Comparison of ENCODE assay signal across 10 cellular contexts in genomic region chr13:80235131-80235530, GRCh38.
DNase-seq lines count a peak whose midpoint lies in the region; ATAC-seq and TF ChIP-seq lines count a peak whose summit lies in the region.
"Had no signal": no experiment of that assay in that cellular context is flagged by ENCODE, and none has a peak within 500 bp of the region (broad histone marks: within the 10 kb centered on the region; RNA-seq: fewer than 3 reads in every experiment).

No MANE protein-coding gene starts in this region.

- intact Hi-C loops in mucosa of descending colon (cut with DNase I, micrococcal nuclease), result no loop called here

- H3K4me3 ChIP-seq in RWPE2 (ENCODE audit: severe bottlenecking) (no peak overlapping the region), mucosa of descending colon (no peak overlapping the region)
- H3K4me3 ChIP-seq: cardiac muscle cell had no signal

- DNase-seq in RWPE2 (ENCODE audit: low spot score), result no peak
- DNase-seq in mucosa of descending colon, result peak in 1 of 3 donors; percentile 19
- no peak for DNase-seq in DMS79 treated with DMSO at 0.1 percent for 48 hours (lab: John Stamatoyannopoulos, UW)
- DNase-seq in NCI-H526 (lab: John Stamatoyannopoulos, UW), result no peak
- DNase-seq in NCI-H345 (lab: John Stamatoyannopoulos, UW), result no peak
- no peak for DNase-seq in GM03348 (ENCODE audit: low spot score)

- H3K36me3 ChIP-seq in RWPE2 (ENCODE audit: low read depth) (no peaks in the 10 kb centered on the region), mucosa of descending colon (ENCODE audit: low read depth) (no peaks in the 10 kb centered on the region)
- H3K36me3 ChIP-seq: cardiac muscle cell, neutrophil had no signal

- H3K9me3 ChIP-seq in RWPE2 (ENCODE audit: severe bottlenecking) (no peaks in the 10 kb centered on the region), mucosa of descending colon (no peaks in the 10 kb centered on the region)
- H3K9me3 ChIP-seq: neutrophil had no signal

- no peaks in the 10 kb centered on the region for H3K4me1 ChIP-seq in RWPE2 (ENCODE audit: insufficient read depth, poor library complexity, severe bottlenecking)
- no peaks in the 10 kb centered on the region for H3K4me1 ChIP-seq in mucosa of descending colon (ENCODE audit: low read depth)

- peak; percentile 97 for ATAC-seq in GM18870 (IDR thresholded peaks at IDR 0.05; ENCODE audit: unreplicated experiment)
- ATAC-seq in HG02970 (IDR thresholded peaks at IDR 0.05; ENCODE audit: low FRiP score, unreplicated experiment), result peak; percentile 94
- peak; percentile 45; the same call in 2 of the 3 replicates for ATAC-seq in RWPE2 (ENCODE audit: low read depth)
- peak; percentile 85 for ATAC-seq in mucosa of descending colon

- no peaks in the 10 kb centered on the region for H3K27me3 ChIP-seq in RWPE2 (ENCODE audit: insufficient read depth, poor library complexity, severe bottlenecking)
- H3K27me3 ChIP-seq: cardiac muscle cell, neutrophil had no signal

- no peak for TF ChIP-seq CTCF in RWPE2 (IDR thresholded peaks at IDR 0.05; ENCODE audit: poor library complexity, severe bottlenecking)
- TF ChIP-seq CTCF in mucosa of descending colon (IDR thresholded peaks at IDR 0.05), result no peak

- H3K27ac ChIP-seq in RWPE2 (ENCODE audit: poor library complexity, severe bottlenecking), result no peak overlapping the region
- H3K27ac ChIP-seq: cardiac muscle cell, neutrophil had no signal

Comparison
In these comparisons a context has a peak if more than half of its experiments do, and no peak if none do; other contexts are left out.
1. ATAC-seq: peak in every context shown above with its lines; median percentile 97 in GM18870; 94 in HG02970; 85 in mucosa of descending colon; 45 in RWPE2.